In genomic region chr17:8186787-8187516, GRCh38 we compare ENCODE assay signal across 8 cellular contexts. TPM values are rescaled to one million over a fixed set of nuclear protein-coding genes. Genes with fewer than 3 reads are reported as not detected.
A peak's percentile ranks its signal among the peaks of the same experiment; 100 is the strongest.
DNase-seq lines count a peak whose midpoint lies in the region; ATAC-seq and TF ChIP-seq lines count a peak whose summit lies in the region.

No MANE protein-coding gene starts in this region.

- no peaks in the 10 kb centered on the region for H3K9me3 ChIP-seq in CD8-positive, alpha-beta memory T cell (ENCODE audit: low read length)
- H3K9me3 ChIP-seq in SK-N-MC (ENCODE audit: low read depth, low read length), result no peaks in the 10 kb centered on the region
- no peaks in the 10 kb centered on the region for H3K9me3 ChIP-seq in osteoblast (ENCODE audit: low read depth, low read length)

- peaks cover 0 to 6% of the 10 kb centered on the region in 2 donors for H3K27me3 Mint-ChIP-seq in CD8-positive, alpha-beta memory T cell
- peaks cover 21% of the 10 kb centered on the region for H3K27me3 Mint-ChIP-seq in GM23338 (ENCODE audit: insufficient read depth, low read depth, poor library complexity)
- H3K27me3 Mint-ChIP-seq in activated naive CD4-positive, alpha-beta T cell treated with anti-CD3 and anti-CD28 coated beads, Interleukin-2, amount 10 ng/mL, durations not matched to agents 7 days and 5 days, result peaks cover 19% of the 10 kb centered on the region

- H3K27ac Mint-ChIP-seq in CD8-positive, alpha-beta memory T cell, result no peak overlapping the region
- no peak overlapping the region for H3K27ac Mint-ChIP-seq in GM23338
- H3K27ac Mint-ChIP-seq in activated naive CD4-positive, alpha-beta T cell treated with anti-CD3 and anti-CD28 coated beads, Interleukin-2, amount 10 ng/mL, durations not matched to agents 7 days and 5 days, result no peak overlapping the region

- H3K9me3 Mint-ChIP-seq in CD8-positive, alpha-beta memory T cell, result no peaks in the 10 kb centered on the region
- no peaks in the 10 kb centered on the region; the same call in 2 of the 3 replicates for H3K9me3 Mint-ChIP-seq in GM23338
- no peaks in the 10 kb centered on the region for H3K9me3 Mint-ChIP-seq in activated naive CD4-positive, alpha-beta T cell treated with anti-CD3 and anti-CD28 coated beads, Interleukin-2, amount 10 ng/mL, durations not matched to agents 7 days and 5 days

- H3K4me2 ChIP-seq in GM23338, result peak overlapping the region; percentile 77
- H3K4me2 ChIP-seq in osteoblast (ENCODE audit: insufficient read depth, low read length), result peak overlapping the region; percentile 90

- H4K20me1 ChIP-seq in GM23338 (replicated peaks; ENCODE audit: insufficient read depth) (no peaks in the 10 kb centered on the region), osteoblast (ENCODE audit: insufficient read depth, low read length) (peaks cover 17% of the 10 kb centered on the region)

- intact Hi-C loops in head of caudate nucleus (cut with DNase I), result loop anchor here (2.0 to 10.0 kb wide), 3 partner anchors 30 to 62 kb away; partner anchors contain the start of gene HES7

- peaks cover 15% of the 10 kb centered on the region for H3F3A ChIP-seq in GM23338 (replicated peaks; ENCODE audit: low read depth)

- TF ChIP-seq CTCF in GM23338 (conservative IDR thresholded peaks at IDR 0.05; ENCODE audit: low read depth in 2 of 2), result peak in 1 of 2 experiments; percentile 36; a peak in 2 of 4 replicates
- no peak for TF ChIP-seq CTCF in osteoblast (IDR thresholded peaks at IDR 0.05; ENCODE audit: extremely low read depth, low read depth, low read length)

- H3K4me1 Mint-ChIP-seq in CD8-positive, alpha-beta memory T cell, result peaks cover 16 to 22% (median 17%) of the 10 kb centered on the region in 3 donors
- H3K4me1 Mint-ChIP-seq in GM23338, result peaks cover 12% of the 10 kb centered on the region
- peaks cover 22% of the 10 kb centered on the region for H3K4me1 Mint-ChIP-seq in activated naive CD4-positive, alpha-beta T cell treated with anti-CD3 and anti-CD28 coated beads, Interleukin-2, amount 10 ng/mL, durations not matched to agents 7 days and 5 days

- H2AFZ ChIP-seq in GM23338 (peak overlapping the region; percentile 98; the same call in 1 of the 2 replicates), osteoblast (ENCODE audit: low read length) (peak overlapping the region; percentile 94)

- H3K27ac ChIP-seq in CD8-positive, alpha-beta memory T cell (ENCODE audit: low read depth, low read length), result peak overlapping the region; percentile 81
- H3K27ac ChIP-seq in GM23338 (ENCODE audit: low read depth) (no peak overlapping the region), SK-N-MC (peak overlapping the region; percentile 98), osteoblast (ENCODE audit: low read depth, low read length) (peak overlapping the region; percentile 76), temporal lobe (ENCODE audit: low read depth, low read length) (peak overlapping the region; percentile 90)

- CTCF ChIA-PET in CD8-positive, alpha-beta memory T cell (lab: Charles Lee), result interaction anchor here (0.6 to 5.5 kb wide), 18 partner anchors 10 to 108 kb away, joined by 3 to 63 read pairs (median 5); partner anchors contain the start of genes ALOXE3, AURKB, CTC1 and SLC25A35
- CTCF ChIA-PET in activated naive CD4-positive, alpha-beta T cell treated with anti-CD3 and anti-CD28 coated beads, Interleukin-2, amount 10 ng/mL, durations not matched to agents 7 days and 5 days (lab: Charles Lee), result interaction anchor here (0.9 to 3.0 kb wide), 6 partner anchors 14 to 114 kb away, joined by 3 to 10 read pairs (median 4); no protein-coding TSS in a partner anchor

- peak; percentile 74 to 93 (median 90) for DNase-seq in CD8-positive, alpha-beta memory T cell
- DNase-seq in GM23338 (ENCODE audit: low spot score) (peak; percentile 94), NCI-H1092 (lab: John Stamatoyannopoulos, UW) (peak; percentile 84), SK-N-MC (ENCODE audit: low read depth, low spot score) (peak; percentile 84), head of caudate nucleus (peak; percentile 82 to 97 (median 93)), osteoblast (ENCODE audit: insufficient read length, low spot score, missing footprints) (peak; percentile 93)
- DNase-seq in activated naive CD4-positive, alpha-beta T cell treated with anti-CD3 and anti-CD28 coated beads, Interleukin-2, amount 10 ng/mL, durations not matched to agents 7 days and 5 days, result peak; percentile 92

- POLR2A ChIA-PET in CD8-positive, alpha-beta memory T cell (lab: Charles Lee), result interaction anchor here (1.0 to 7.6 kb wide), 12 partner anchors 10 to 108 kb away, joined by 4 to 120 read pairs (median 8); partner anchors contain the start of genes AURKB, CTC1, SLC25A35 and TMEM107

- ATAC-seq in GM23338, result peak; percentile 15

- H3K36me3 ChIP-seq in CD8-positive, alpha-beta memory T cell (ENCODE audit: insufficient read depth, low read length), result no peaks in the 10 kb centered on the region
- no peaks in the 10 kb centered on the region for H3K36me3 ChIP-seq in GM23338 (ENCODE audit: insufficient read depth)
- H3K36me3 ChIP-seq in SK-N-MC (ENCODE audit: insufficient read depth, low read length), result no peaks in the 10 kb centered on the region
- H3K36me3 ChIP-seq in osteoblast (ENCODE audit: insufficient read depth, low read length), result no peaks in the 10 kb centered on the region

- H3K4me3 ChIP-seq in CD8-positive, alpha-beta memory T cell (ENCODE audit: low read length), result peak overlapping the region; percentile 92
- peak overlapping the region; percentile 100 for H3K4me3 ChIP-seq in GM23338
- H3K4me3 ChIP-seq in SK-N-MC, result peak overlapping the region; percentile 84
- H3K4me3 ChIP-seq in osteoblast (ENCODE audit: insufficient read depth, low read length), result peak overlapping the region; percentile 90

- H3K27me3 ChIP-seq in CD8-positive, alpha-beta memory T cell (ENCODE audit: insufficient read depth, low read length, poor library complexity, severe bottlenecking), result no peaks in the 10 kb centered on the region
- peaks cover 13% of the 10 kb centered on the region for H3K27me3 ChIP-seq in GM23338 (ENCODE audit: insufficient read depth)
- H3K27me3 ChIP-seq in osteoblast (ENCODE audit: insufficient read depth, low read length), result peaks cover 4% of the 10 kb centered on the region

- H3K79me2 ChIP-seq in GM23338 (replicated peaks; ENCODE audit: insufficient read depth) (no peaks in the 10 kb centered on the region), osteoblast (ENCODE audit: insufficient read depth, low read length) (peaks cover 17% of the 10 kb centered on the region)

- no peaks in the 10 kb centered on the region for H3K9me2 ChIP-seq in GM23338 (ENCODE audit: insufficient read depth)

- H3K4me3 Mint-ChIP-seq in CD8-positive, alpha-beta memory T cell, result no peak overlapping the region
- H3K4me3 Mint-ChIP-seq in GM23338, result no peak overlapping the region
- H3K4me3 Mint-ChIP-seq in activated naive CD4-positive, alpha-beta T cell treated with anti-CD3 and anti-CD28 coated beads, Interleukin-2, amount 10 ng/mL, durations not matched to agents 7 days and 5 days, result no peak overlapping the region

- H3K9ac ChIP-seq in SK-N-MC (ENCODE audit: insufficient read length), result peak overlapping the region; percentile 79

- H3K4me1 ChIP-seq in CD8-positive, alpha-beta memory T cell (ENCODE audit: insufficient read depth, low read length), result peaks cover 30% of the 10 kb centered on the region
- peaks cover 9% of the 10 kb centered on the region for H3K4me1 ChIP-seq in GM23338 (ENCODE audit: insufficient read depth)
- peaks cover 33% of the 10 kb centered on the region for H3K4me1 ChIP-seq in osteoblast (ENCODE audit: insufficient read depth, low read length)

- peaks cover 0 to 9% (median 0%) of the 10 kb centered on the region in 3 donors for H3K36me3 Mint-ChIP-seq in CD8-positive, alpha-beta memory T cell
- no peaks in the 10 kb centered on the region; the same call in 2 of the 3 replicates for H3K36me3 Mint-ChIP-seq in GM23338 (ENCODE audit: low read depth)
- no peaks in the 10 kb centered on the region for H3K36me3 Mint-ChIP-seq in activated naive CD4-positive, alpha-beta T cell treated with anti-CD3 and anti-CD28 coated beads, Interleukin-2, amount 10 ng/mL, durations not matched to agents 7 days and 5 days

TF ChIP-seq in GM23338, 12 proteins besides CTCF, POLR2A, EP300 and RAD21 (continues in another document):
- TF ChIP-seq ZNF114 (CRISPR knock-in tag; IDR thresholded peaks at IDR 0.05) (no peak), EZH2 (IDR thresholded peaks at IDR 0.05; ENCODE audit: low read depth, unreplicated experiment) (no peak), STAT1 (IDR thresholded peaks at IDR 0.05; ENCODE audit: unreplicated experiment) (no peak)

RNA-seq across cellular contexts. Expression of gene BORCS6, which starts 3.0 kb away (rescaled TPM):
- 1 to 10 TPM; 8.1 to 8.8 TPM for total RNA-seq in CD8-positive, alpha-beta memory T cell
- polyA plus RNA-seq in CD8-positive, alpha-beta memory T cell, result 30.0 TPM
- total RNA-seq in GM23338 (2014; rRNA removed; shearing (Covaris generic)), result 3.9 and 7.1 TPM in 2 replicates
- polyA plus RNA-seq in GM23338 (2016; fragmentation: Nextera tagmentation; extraction: Ambion mirVana), result 1.8 and 2.1 TPM in 2 replicates
- total RNA-seq in osteoblast (9.4 and 11.5 TPM in 2 replicates), temporal lobe (4.2 TPM)

RNA-seq across cellular contexts. Expression of gene TMEM107, which starts 10.8 kb away (rescaled TPM):
- 10 to 100 TPM; 21.3 to 22.4 TPM for total RNA-seq in CD8-positive, alpha-beta memory T cell
- 50.7 TPM for polyA plus RNA-seq in CD8-positive, alpha-beta memory T cell
- total RNA-seq in GM23338 (2014; rRNA removed; shearing (Covaris generic)), result 11.0 and 20.4 TPM in 2 replicates
- 10.8 and 16.3 TPM in 2 replicates for polyA plus RNA-seq in GM23338 (2016; fragmentation: Nextera tagmentation; extraction: Ambion mirVana)
- 8.3 and 8.8 TPM in 2 replicates for total RNA-seq in osteoblast
- total RNA-seq in temporal lobe, result 11.6 TPM

RNA-seq across cellular contexts. Expression of gene AURKB, which starts 23.4 kb away (rescaled TPM):
- 10 to 100 TPM; 88.1 to 94.4 TPM for total RNA-seq in CD8-positive, alpha-beta memory T cell
- polyA plus RNA-seq in CD8-positive, alpha-beta memory T cell, result 0.63 TPM
- total RNA-seq in GM23338 (2014; rRNA removed; shearing (Covaris generic)), result 128 and 135 TPM in 2 replicates
- polyA plus RNA-seq in GM23338 (2016; fragmentation: Nextera tagmentation; extraction: Ambion mirVana), result 202 and 212 TPM in 2 replicates
- total RNA-seq in osteoblast, result 3.6 and 4.7 TPM in 2 replicates
- total RNA-seq in temporal lobe, result 1.5 TPM

RNA-seq across cellular contexts. Expression of gene VAMP2, which starts 24.2 kb away (rescaled TPM):
- total RNA-seq in CD8-positive, alpha-beta memory T cell, result 10 to 100 TPM; 38.3 to 41.0 TPM
- polyA plus RNA-seq in CD8-positive, alpha-beta memory T cell, result 98.3 TPM
- 6.9 and 9.8 TPM in 2 replicates for total RNA-seq in GM23338 (2014; rRNA removed; shearing (Covaris generic))
- 25.4 and 32.3 TPM in 2 replicates for polyA plus RNA-seq in GM23338 (2016; fragmentation: Nextera tagmentation; extraction: Ambion mirVana)
- 5.3 and 5.4 TPM in 2 replicates for total RNA-seq in osteoblast
- 62.2 TPM for total RNA-seq in temporal lobe

RNA-seq across cellular contexts. Expression of gene PER1, which starts 34.7 kb away (rescaled TPM):
- 10 to 100 TPM; 26.5 to 35.8 TPM for total RNA-seq in CD8-positive, alpha-beta memory T cell
- 12.1 TPM for polyA plus RNA-seq in CD8-positive, alpha-beta memory T cell
- total RNA-seq in GM23338 (2014; rRNA removed; shearing (Covaris generic)), result 36.1 and 40.5 TPM in 2 replicates
- 12.2 and 12.4 TPM in 2 replicates for polyA plus RNA-seq in GM23338 (2016; fragmentation: Nextera tagmentation; extraction: Ambion mirVana)
- total RNA-seq in osteoblast (11.2 and 16.6 TPM in 2 replicates), temporal lobe (15.5 TPM)

Comparison
In these comparisons a context has a peak if more than half of its experiments do, and no peak if none do; other contexts are left out.
1. RNA of gene AURKB, which starts 23.4 kb away (total RNA-seq): 128 to 135 TPM in GM23338 and 88.1 to 94.4 TPM in CD8-positive, alpha-beta memory T cell; 3.6 to 4.7 TPM in osteoblast and 1.5 TPM in temporal lobe (single experiment); every median in the first group is over 10 times any median in the second.
2. Peak in every context shown above with its lines, with median percentiles within 50 percentile points of each other: DNase-seq and H3K4me3 ChIP-seq.